ENCODE assay signal across 12 cellular contexts in genomic region chr19:12787458-12787857, GRCh38. TPM values are rescaled to one million over a fixed set of nuclear protein-coding genes. Genes with fewer than 3 reads are reported as not detected.
DNase-seq lines count a peak whose midpoint lies in the region; ATAC-seq and TF ChIP-seq lines count a peak whose summit lies in the region.
"Had no signal": no experiment of that assay in that cellular context is flagged by ENCODE, and none has a peak within 500 bp of the region (broad histone marks: within the 10 kb centered on the region; RNA-seq: fewer than 3 reads in every experiment).

No MANE protein-coding gene starts in this region.

- no peaks in the 10 kb centered on the region for H3K27me3 Mint-ChIP-seq in T-cell

- H3K36me3 ChIP-seq in lower lobe of right lung (no peaks in the 10 kb centered on the region), stomach smooth muscle (ENCODE audit: control insufficient read depth in 2 of 2, insufficient read depth in 2 of 2, low read length in 2 of 2) (peaks cover 0 to 2% of the 10 kb centered on the region in 2 donors)

- CTCF ChIA-PET in T-cell (lab: Charles Lee) = no interaction called here

- POLR2A ChIA-PET in T-cell (lab: Charles Lee) = no interaction called here

- H3K4me1 Mint-ChIP-seq in T-cell = peaks cover 17 to 32% (median 30%) of the 10 kb centered on the region in 3 donors

- peak overlapping the region; percentile 96 to 97 for H3K27ac Mint-ChIP-seq in T-cell

- no peaks in the 10 kb centered on the region for H3K36me3 Mint-ChIP-seq in T-cell

- no peak for TF ChIP-seq CTCF in lower lobe of right lung (IDR thresholded peaks at IDR 0.05)

- no peak overlapping the region for H3K9ac ChIP-seq in stomach smooth muscle (ENCODE audit: low read length in 2 of 2)

- no peak for ATAC-seq in T-cell (replicated peaks in 1 of 4)
- no peak for ATAC-seq in lower lobe of right lung
- no peak for ATAC-seq in HG02852 (IDR thresholded peaks at IDR 0.05; ENCODE audit: unreplicated experiment)
- no peak for ATAC-seq in HG03460 (IDR thresholded peaks at IDR 0.05; ENCODE audit: unreplicated experiment)
- ATAC-seq: esophagus mucosa had no signal

- DNase-seq in HCEC 1CT (peak; percentile 28), T-cell (no peak), lower lobe of right lung (no peak), cerebellar cortex (ENCODE audit: low spot score) (no peak)
- DNase-seq: EL, islet precursor cell, T1000 had no signal

- no peak overlapping the region for H3K4me3 ChIP-seq in lower lobe of right lung
- no peak overlapping the region for H3K4me3 ChIP-seq in stomach smooth muscle (ENCODE audit: low read length in 2 of 2)

- no peaks in the 10 kb centered on the region for H3K9me3 Mint-ChIP-seq in T-cell

- H3K4me1 ChIP-seq in lower lobe of right lung (peaks cover 69% of the 10 kb centered on the region), stomach smooth muscle (ENCODE audit: control insufficient read depth, insufficient read depth, low read length) (peaks cover 62% of the 10 kb centered on the region)

- H3K9me3 ChIP-seq in lower lobe of right lung (no peaks in the 10 kb centered on the region), stomach smooth muscle (ENCODE audit: control insufficient read depth in 2 of 2, low read length in 2 of 2) (no peaks in the 10 kb centered on the region)

- peak overlapping the region; percentile 99 for H3K27ac ChIP-seq in lower lobe of right lung
- H3K27ac ChIP-seq in stomach smooth muscle (ENCODE audit: low read length) = peak overlapping the region; percentile 100

- intact Hi-C loops in lower lobe of right lung (cut with DNase I) = no loop called here

- no peak overlapping the region for H3K4me3 Mint-ChIP-seq in T-cell

- H3K27me3 ChIP-seq in lower lobe of right lung (ENCODE audit: low read depth) = no peaks in the 10 kb centered on the region
- H3K27me3 ChIP-seq in stomach smooth muscle (ENCODE audit: control insufficient read depth in 1 of 2, insufficient read depth in 2 of 2, low read length in 2 of 2) = no peaks in the 10 kb centered on the region

RNA-seq across cellular contexts. Expression of gene JUNB, which starts 3.8 kb away (rescaled TPM):
- total RNA-seq in T-cell = 1,000 to 10,000 TPM in 2 of 5 donors, 100 to 1,000 TPM in 3; 117 to 2,289 (median 138) TPM
- total RNA-seq in lower lobe of right lung = 131 TPM

RNA-seq across cellular contexts. Expression of gene HOOK2, which starts 12.1 kb away (rescaled TPM):
- total RNA-seq in T-cell (10 to 100 TPM; 19.7 to 26.6 (median 22.8) TPM), lower lobe of right lung (57.5 TPM)

RNA-seq across cellular contexts. Expression of gene PRDX2, which starts 14.1 kb away (rescaled TPM):
- total RNA-seq in T-cell = 100 to 1,000 TPM in 3 of 5 donors, 10 to 100 TPM in 2; 94.5 to 150 (median 134) TPM
- total RNA-seq in lower lobe of right lung = 101 TPM

RNA-seq across cellular contexts. Expression of gene THSD8, which starts 14.4 kb away (rescaled TPM):
- total RNA-seq in T-cell (1 to 10 TPM in 1 of 5 donors, under 1 TPM in 3, not detected in 1; 0.63 to 2.4 (median 0.97) TPM), lower lobe of right lung (1.5 TPM)
- total RNA-seq: bronchial epithelial cell had no signal

RNA-seq across cellular contexts. Expression of gene RNASEH2A, which starts 18.9 kb away (rescaled TPM):
- total RNA-seq in T-cell = 10 to 100 TPM in 3 of 5 donors, 1 to 10 TPM in 2; 4.7 to 18.0 (median 15.0) TPM
- total RNA-seq in lower lobe of right lung = 10.9 TPM
